Comparison of ENCODE assay signal across 23 cellular contexts in the genomic region with DNA sequence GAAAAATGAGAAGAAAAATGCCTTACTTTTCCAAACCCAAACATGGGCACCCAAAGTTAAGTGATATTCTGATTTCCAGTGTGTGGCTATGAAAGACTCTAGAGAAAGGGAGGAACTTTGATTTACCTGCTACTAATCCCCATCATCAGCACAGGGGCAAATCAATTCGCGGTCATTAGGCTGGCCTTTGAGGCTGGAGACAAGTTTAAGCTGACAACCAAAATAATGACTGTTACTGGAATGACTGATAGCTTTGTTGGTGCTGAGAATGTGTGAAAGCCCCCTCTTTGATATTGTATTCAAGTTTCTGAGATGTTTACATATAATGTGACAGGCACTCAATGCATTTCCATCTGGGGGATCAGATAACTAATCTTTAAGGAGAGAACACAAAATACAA. TPM values are rescaled to one million over a fixed set of nuclear protein-coding genes. Genes with fewer than 3 reads are reported as not detected.
A peak's percentile ranks its signal among the peaks of the same experiment; 100 is the strongest.
DNase-seq lines count a peak whose midpoint lies in the region; ATAC-seq and TF ChIP-seq lines count a peak whose summit lies in the region.
"Had no signal": no experiment of that assay in that cellular context is flagged by ENCODE, and none has a peak within 500 bp of the region (broad histone marks: within the 10 kb centered on the region; RNA-seq: fewer than 3 reads in every experiment).

No MANE protein-coding gene starts in this region.

- H4K5ac ChIP-seq in mesendoderm (ENCODE audit: low read length): no peak overlapping the region

- no peak overlapping the region for H2BK120ac ChIP-seq in mesendoderm (ENCODE audit: low read depth, low read length)

- H3K4me2 ChIP-seq in mesendoderm (ENCODE audit: low read length): no peak overlapping the region
- no peak overlapping the region for H3K4me2 ChIP-seq in neural cell (ENCODE audit: low read length)
- H3K4me2 ChIP-seq: BLaER1 had no signal

- no peak overlapping the region for H3K4ac ChIP-seq in mesendoderm (ENCODE audit: low read depth, low read length)

- ATAC-seq in HG03025 (IDR thresholded peaks at IDR 0.05; ENCODE audit: low FRiP score, unreplicated experiment): no peak
- ATAC-seq: GM12878 had no signal

- no peak overlapping the region for H2AFZ ChIP-seq in neural cell (ENCODE audit: low read depth, low read length)

- H3K9ac ChIP-seq in mesendoderm (ENCODE audit: low read length) (no peak overlapping the region), neural cell (ENCODE audit: low read length) (no peak overlapping the region)
- H3K9ac ChIP-seq: BLaER1 had no signal

- H3K27ac ChIP-seq in mesendoderm (ENCODE audit: low read depth, low read length) (peak overlapping the region; percentile 40), neural cell (ENCODE audit: low read length) (no peak overlapping the region)
- H3K27ac ChIP-seq: BLaER1 had no signal

- H3K9me2 ChIP-seq in neural cell (ENCODE audit: insufficient read depth, low read length): no peaks in the 10 kb centered on the region

- H3K79me2 ChIP-seq in mesendoderm (ENCODE audit: control insufficient read depth, insufficient read depth, low read length): no peaks in the 10 kb centered on the region
- H3K79me2 ChIP-seq in neural cell (replicated peaks; ENCODE audit: insufficient read depth, low read length): no peaks in the 10 kb centered on the region

- H3K18ac ChIP-seq in mesendoderm (ENCODE audit: low read length): no peak overlapping the region

- H3K79me1 ChIP-seq in mesendoderm (ENCODE audit: low read length): no peaks in the 10 kb centered on the region

- CTCF ChIA-PET in GM10248 (lab: Yijun Ruan, JAX): no interaction called here

- no peaks in the 10 kb centered on the region for H3K9me3 ChIP-seq in neural cell (ENCODE audit: low read length)
- H3K9me3 ChIP-seq: BE2C, BLaER1 had no signal

- no peaks in the 10 kb centered on the region for H3K36me3 ChIP-seq in mesendoderm (ENCODE audit: control insufficient read depth, insufficient read depth, low read length)
- no peaks in the 10 kb centered on the region for H3K36me3 ChIP-seq in neural cell (ENCODE audit: insufficient read depth, low read length)
- H3K36me3 ChIP-seq: BE2C had no signal

- TF ChIP-seq CTCF in neural cell (IDR thresholded peaks at IDR 0.05; ENCODE audit: poor library complexity, severe bottlenecking) (no peak), GM10248 (IDR thresholded peaks at IDR 0.05; ENCODE audit: control extremely low read depth, extremely low read depth, low read depth, missing control alignments) (no peak)

- H2BK5ac ChIP-seq in mesendoderm (ENCODE audit: low read length): no peak overlapping the region

- no peak overlapping the region for H4K8ac ChIP-seq in mesendoderm (ENCODE audit: low read depth, low read length)

- TF ChIP-seq EP300 in neural cell (conservative IDR thresholded peaks at IDR 0.05; ENCODE audit: poor library complexity, severe bottlenecking): no peak

- POLR2A ChIA-PET in GM10248 (lab: Yijun Ruan, JAX): no interaction called here

- TF ChIP-seq RAD21 in neural cell (conservative IDR thresholded peaks at IDR 0.05): no peak

- no peaks in the 10 kb centered on the region for H4K20me1 ChIP-seq in neural cell (ENCODE audit: insufficient read depth)
- H4K20me1 ChIP-seq: BLaER1 had no signal

- no peak overlapping the region for H3K4me3 ChIP-seq in mesendoderm (ENCODE audit: low read length)
- no peak overlapping the region for H3K4me3 ChIP-seq in neural cell (ENCODE audit: low read length)
- H3K4me3 ChIP-seq: BLaER1, GM12878 had no signal

- DNase-seq in astrocyte of the hippocampus (ENCODE audit: low read depth, low spot score) (peak; percentile 13), mesendoderm (peak; percentile 85), GF-D8 (lab: John Stamatoyannopoulos, UW) (no peak), GM10248 (ENCODE audit: extremely low spot score) (no peak)
- DNase-seq: 8988T; ACHN; BE2C; C1 segment of cervical spinal cord; CD4-positive, alpha-beta memory T cell; CD4-positive, CD25-positive, alpha-beta regulatory T cell; CD8-positive, alpha-beta memory T cell; COR-L47; DMS 273 treated with DMSO at 0.1 percent for 48 hours; DMS153; DMS53; DMS79; DND-41; EL; GDM1 had no signal

- no peak overlapping the region for H2AK5ac ChIP-seq in mesendoderm (ENCODE audit: low read length)

- H3F3A ChIP-seq in neural cell (ENCODE audit: insufficient read depth, low read length, poor library complexity, severe bottlenecking): no peaks in the 10 kb centered on the region

- WGBS in mesendoderm (ENCODE audit: extremely low coverage, insufficient coverage, low lambda C conversion rate): no CpG with 5 or more reads among the region's 2 CpGs

- H3K23ac ChIP-seq in mesendoderm (ENCODE audit: low read length): no peak overlapping the region

- H2BK15ac ChIP-seq in mesendoderm (replicated peaks; ENCODE audit: low read depth): no peak overlapping the region

- H3K27me3 ChIP-seq in mesendoderm (ENCODE audit: insufficient read depth, low read length, poor library complexity): no peaks in the 10 kb centered on the region
- peaks cover 40% of the 10 kb centered on the region for H3K27me3 ChIP-seq in neural cell (ENCODE audit: insufficient read depth, low read depth, low read length)
- H3K27me3 ChIP-seq: BE2C, BLaER1 had no signal

- H3K56ac ChIP-seq in mesendoderm (ENCODE audit: low read length): no peak overlapping the region

- H3K4me1 ChIP-seq in mesendoderm (ENCODE audit: control insufficient read depth, low read depth, low read length): peaks cover 9% of the 10 kb centered on the region
- H3K4me1 ChIP-seq: BE2C, BLaER1 had no signal

TF ChIP-seq in neural cell, 6 proteins besides CTCF, POLR2A, EP300 and RAD21:
- TF ChIP-seq POLR2AphosphoS5 (IDR thresholded peaks at IDR 0.05) (peak; percentile 29), MXI1 (conservative IDR thresholded peaks at IDR 0.05; ENCODE audit: poor library complexity, severe bottlenecking) (no peak)
TF ChIP-seq in neural cell: peak in this region for 1.

RNA-seq across cellular contexts. Expression of a gene that starts 12.5 kb away (rescaled TPM):
- polyA plus RNA-seq in mesendoderm (2013, experiment 1 of 2): 0.04 TPM
- 0.06 TPM for polyA plus RNA-seq in mesendoderm (2013, experiment 2 of 2)
- polyA plus RNA-seq in neural cell: 0.37 and 5.5 TPM in 2 replicates
- 4.1 and 5.0 TPM in 2 replicates for polyA minus RNA-seq in neural cell
- polyA plus RNA-seq: CD4-positive, alpha-beta memory T cell; CD8-positive, alpha-beta memory T cell had no signal

Comparison
In these comparisons a context has a peak if more than half of its experiments do, and no peak if none do; other contexts are left out.
1. DNase-seq: peak in astrocyte of the hippocampus (single experiment) and mesendoderm (single experiment); none in GF-D8 (single experiment) and GM10248 (single experiment).